Comparison of ENCODE assay signal across 12 cellular contexts in genomic region chr11:40129276-40129675, GRCh38.
DNase-seq lines count a peak whose midpoint lies in the region; TF ChIP-seq lines count a peak whose summit lies in the region.
"Had no signal": no experiment of that assay in that cellular context is flagged by ENCODE, and none has a peak within 500 bp of the region (broad histone marks: within the 10 kb centered on the region; RNA-seq: fewer than 3 reads in every experiment).

No MANE protein-coding gene starts in this region.

- DNase-seq in GM20000 (ENCODE audit: low spot score) (peak; percentile 4), RKO (ENCODE audit: low spot score) (peak; percentile 50), hepatocyte (ENCODE audit: low spot score) (peak; percentile 40)
- DNase-seq in activated effector memory CD4-positive, alpha-beta T cell treated with Interleukin-2 at 50 U/mL for 16 hours: no peak
- DNase-seq in activated CD4-positive, CD25-positive, alpha-beta regulatory T cell treated with anti-CD3 and anti-CD28 coated beads, Interleukin-2, amount 50 U/mL, for 72 hours: no peak
- no peak for DNase-seq in stimulated activated naive CD4-positive, alpha-beta T cell treated with Interleukin-2 at 50 U/mL for 16 hours (lab: John Stamatoyannopoulos, UW)
- no peak for DNase-seq in activated CD4-positive, alpha-beta T cell treated with anti-CD3 and anti-CD28 coated beads, Interleukin-2, amount 50 U/mL, for 4 hours
- DNase-seq: activated CD8-positive, alpha-beta memory T cell treated with anti-CD3 and anti-CD28 coated beads, Interleukin-2, amount 50 U/mL, for 4 hours; CD4-positive, CD25-positive, alpha-beta regulatory T cell; effector CD8-positive, alpha-beta T cell; trophoblast cell had no signal

- H3K4me1 ChIP-seq in hepatocyte (ENCODE audit: insufficient read depth): no peaks in the 10 kb centered on the region

- no peaks in the 10 kb centered on the region for H3K36me3 ChIP-seq in hepatocyte (replicated peaks; ENCODE audit: insufficient read depth, low read depth)

- no peaks in the 10 kb centered on the region for H3K27me3 ChIP-seq in hepatocyte

- WGBS in hepatocyte (ENCODE audit: low lambda C conversion rate, missing lambda C conversion rate): 9% methylated on average over 1 of the region's 1 CpG

- H3K27ac ChIP-seq in 22Rv1 (no peak overlapping the region), hepatocyte (no peak overlapping the region)

- no peaks in the 10 kb centered on the region for H3K9me3 ChIP-seq in hepatocyte (ENCODE audit: low read depth)

- no peaks in the 10 kb centered on the region for H3K79me2 ChIP-seq in hepatocyte

- no peak overlapping the region for H2AFZ ChIP-seq in hepatocyte

- no peaks in the 10 kb centered on the region for H3K9me2 ChIP-seq in hepatocyte (replicated peaks; ENCODE audit: insufficient read depth)

- H3K4me2 ChIP-seq in hepatocyte: no peak overlapping the region

- TF ChIP-seq CTCF in 22Rv1 (IDR thresholded peaks at IDR 0.05) (peak; percentile 70), GM20000 (IDR thresholded peaks at IDR 0.05; ENCODE audit: extremely low read depth, missing control alignments) (peak; percentile 16), hepatocyte (IDR thresholded peaks at IDR 0.05; ENCODE audit: poor library complexity) (peak; percentile 67)

- no peaks in the 10 kb centered on the region for H4K20me1 ChIP-seq in hepatocyte (ENCODE audit: insufficient read depth, poor library complexity, severe bottlenecking)

- H3K4me3 ChIP-seq in hepatocyte: no peak overlapping the region

Comparison
In these comparisons a context has a peak if more than half of its experiments do, and no peak if none do; other contexts are left out.
1. CTCF ChIP-seq: peak in every context shown above with its lines; median percentile 70 in 22Rv1; 67 in hepatocyte; 16 in GM20000.
2. DNase-seq: peak in GM20000 (single experiment), RKO (single experiment) and hepatocyte (single experiment); none in activated effector memory CD4-positive, alpha-beta T cell treated with Interleukin-2 at 50 U/mL for 16 hours (single experiment), activated CD4-positive, CD25-positive, alpha-beta regulatory T cell treated with anti-CD3 and anti-CD28 coated beads, Interleukin-2, amount 50 U/mL, for 72 hours (single experiment), stimulated activated naive CD4-positive, alpha-beta T cell treated with Interleukin-2 at 50 U/mL for 16 hours (single experiment) and activated CD4-positive, alpha-beta T cell treated with anti-CD3 and anti-CD28 coated beads, Interleukin-2, amount 50 U/mL, for 4 hours (0 of 2).